In genomic region chr9:33835625-33836260, GRCh38 we compare ENCODE assay signal across 14 cellular contexts. TPM values are rescaled to one million over a fixed set of nuclear protein-coding genes. Genes with fewer than 3 reads are reported as not detected.
DNase-seq lines count a peak whose midpoint lies in the region; ATAC-seq, FAIRE-seq and TF ChIP-seq lines count a peak whose summit lies in the region.
"Had no signal": no experiment of that assay in that cellular context is flagged by ENCODE, and none has a peak within 500 bp of the region (broad histone marks: within the 10 kb centered on the region; RNA-seq: fewer than 3 reads in every experiment).

No MANE protein-coding gene starts in this region.

- no peaks in the 10 kb centered on the region for H3K27me3 ChIP-seq in DOHH2 (ENCODE audit: control insufficient read depth, low read length)
- H3K27me3 ChIP-seq in keratinocyte (ENCODE audit: control insufficient read depth, extremely low read depth, insufficient read depth, low read length): no peaks in the 10 kb centered on the region
- no peaks in the 10 kb centered on the region for H3K27me3 ChIP-seq in foreskin keratinocyte
- H3K27me3 ChIP-seq: dorsolateral prefrontal cortex had no signal

- no peak for DNase-seq in T-helper 17 cell
- no peak for DNase-seq in keratinocyte (ENCODE audit: low read depth, low spot score)
- DNase-seq in DMS 273 (lab: John Stamatoyannopoulos, UW; ENCODE audit: unreplicated experiment): no peak
- no peak for DNase-seq in foreskin keratinocyte
- DNase-seq in inferior parietal cortex (ENCODE audit: extremely low spot score): no peak
- no peak for DNase-seq in KBM-7
- DNase-seq: CD8-positive, alpha-beta memory T cell; dorsolateral prefrontal cortex; left ventricle myocardium superior; NCI-H2081; stimulated activated naive CD4-positive, alpha-beta T cell; T-cell had no signal

- H3F3A ChIP-seq in DOHH2 (ENCODE audit: control insufficient read depth, insufficient read depth): peaks cover 29% of the 10 kb centered on the region

- peak overlapping the region; percentile 39 for H3K4me3 ChIP-seq in DOHH2 (ENCODE audit: low read length)
- H3K4me3 ChIP-seq in keratinocyte (ENCODE audit: control insufficient read depth in 2 of 3, extremely low read depth in 1 of 3, insufficient read depth in 2 of 3, low read depth in 1 of 3, low read length in 3 of 3): no peak overlapping the region
- no peak overlapping the region for H3K4me3 ChIP-seq in skin epidermis
- H3K4me3 ChIP-seq: dorsolateral prefrontal cortex had no signal

- TF ChIP-seq CTCF in DOHH2 (IDR thresholded peaks at IDR 0.05; ENCODE audit: low read depth, low read length, poor library complexity, severe bottlenecking): no peak
- no peak for TF ChIP-seq CTCF in keratinocyte (optimal IDR thresholded peaks at IDR 0.05 in 1 of 3, IDR thresholded peaks at IDR 0.05 in 1 of 3, conservative IDR thresholded peaks at IDR 0.05 in 1 of 3; ENCODE audit: extremely low read depth in 1 of 3, insufficient read depth in 2 of 3, low read length in 3 of 3)
- no peak for TF ChIP-seq CTCF in foreskin keratinocyte (conservative IDR thresholded peaks at IDR 0.05)

- peak overlapping the region; percentile 75 for H3K27ac Mint-ChIP-seq in T-helper 17 cell

- H3K4me3 Mint-ChIP-seq in T-helper 17 cell: no peak overlapping the region
- H3K4me3 Mint-ChIP-seq: T-cell had no signal

- H3K27me3 Mint-ChIP-seq in T-helper 17 cell: no peaks in the 10 kb centered on the region
- H3K27me3 Mint-ChIP-seq: CD8-positive, alpha-beta memory T cell; T-cell had no signal

- peak overlapping the region; percentile 4 for H3K9ac ChIP-seq in keratinocyte (ENCODE audit: control insufficient read depth, extremely low read depth, insufficient read depth, low read length)

- no peaks in the 10 kb centered on the region for H3K36me3 Mint-ChIP-seq in T-helper 17 cell (ENCODE audit: low read depth)
- H3K36me3 Mint-ChIP-seq: T-cell had no signal

- H3K4me1 ChIP-seq in DOHH2 (ENCODE audit: control insufficient read depth, low read length): peaks cover 77% of the 10 kb centered on the region
- H3K4me1 ChIP-seq in keratinocyte (ENCODE audit: control insufficient read depth, extremely low read depth, insufficient read depth, low read length): peaks cover 11% of the 10 kb centered on the region
- peaks cover 4% of the 10 kb centered on the region for H3K4me1 ChIP-seq in foreskin keratinocyte

- peaks cover 32% of the 10 kb centered on the region for H3K4me1 Mint-ChIP-seq in T-helper 17 cell

- no peaks in the 10 kb centered on the region for H3K9me2 ChIP-seq in DOHH2 (replicated peaks; ENCODE audit: control insufficient read depth, low read length)

- H3K79me2 ChIP-seq in DOHH2 (ENCODE audit: control insufficient read depth, low read length) (peaks cover 100% of the 10 kb centered on the region), keratinocyte (ENCODE audit: control insufficient read depth, insufficient read depth, low read length) (peaks cover 94% of the 10 kb centered on the region)

- H3K36me3 ChIP-seq in DOHH2 (ENCODE audit: control insufficient read depth, low read length) (peaks cover 28% of the 10 kb centered on the region), keratinocyte (ENCODE audit: control insufficient read depth in 2 of 2, extremely low read depth in 1 of 2, insufficient read depth in 2 of 2, low read length in 2 of 2) (peaks cover 0 to 2% of the 10 kb centered on the region in 2 experiments)

- H3K4me2 ChIP-seq in DOHH2 (ENCODE audit: low read length): peak overlapping the region; percentile 54
- no peak overlapping the region for H3K4me2 ChIP-seq in keratinocyte (ENCODE audit: control insufficient read depth, extremely low read depth, insufficient read depth, low read depth, low read length)

- in situ Hi-C loops in KBM-7 (cut with MboI; ENCODE audit: low pct_unique_long_range_greater_than_20kb, low sequenced_read_pairs): no loop called here

- no peaks in the 10 kb centered on the region for H3K9me3 ChIP-seq in DOHH2 (ENCODE audit: control insufficient read depth, insufficient read depth, low read length)
- H3K9me3 ChIP-seq in T-helper 17 cell (ENCODE audit: control insufficient read depth, low read length, poor library complexity, severe bottlenecking): no peaks in the 10 kb centered on the region
- no peaks in the 10 kb centered on the region for H3K9me3 ChIP-seq in keratinocyte (ENCODE audit: control insufficient read depth, low read depth, low read length)

- H3K9me1 ChIP-seq in keratinocyte (ENCODE audit: control insufficient read depth, extremely low read depth, insufficient read depth, low read length): no peaks in the 10 kb centered on the region

- no peak for FAIRE-seq in keratinocyte (lab: Jason Lieb, UNC)

- H4K20me1 ChIP-seq in DOHH2 (ENCODE audit: control insufficient read depth, insufficient read depth, low read depth, low read length) (peaks cover 23% of the 10 kb centered on the region), keratinocyte (ENCODE audit: control insufficient read depth, extremely low read depth, insufficient read depth, low read length) (peaks cover 15% of the 10 kb centered on the region)

- no peak overlapping the region for H2AFZ ChIP-seq in keratinocyte (ENCODE audit: control insufficient read depth, low read length)

- ATAC-seq in T-helper 17 cell: no peak
- no peak for ATAC-seq in foreskin keratinocyte
- ATAC-seq: T-cell had no signal

- dilution Hi-C loops in keratinocyte (cut with MboI; ENCODE audit: extremely low pct_ligation_motif_present, low sequenced_read_pairs): no loop called here

- H3K27ac ChIP-seq in DOHH2 (ENCODE audit: low read depth, low read length) (peak overlapping the region; percentile 81), keratinocyte (ENCODE audit: control insufficient read depth, insufficient read depth, low read length) (peak overlapping the region; percentile 44), skin epidermis (peak overlapping the region in 14 of 21 experiments; percentile 1 to 75 (median 32)), foreskin keratinocyte (no peak overlapping the region)

RNA-seq across cellular contexts. Expression of gene UBE2R2, which starts 18.8 kb away (rescaled TPM):
- 10 to 100 TPM; 26.2 to 27.4 TPM for total RNA-seq in T-helper 17 cell
- polyA plus RNA-seq in keratinocyte: 11.5 to 39.7 TPM (median 20.5 TPM) in 3 replicates
- polyA plus RNA-seq in keratinocyte (2011; ENCODE audit: low read depth): 36.0 TPM
- 26.4 and 39.9 TPM in 2 replicates for polyA plus RNA-seq in keratinocyte (2011; cell fraction: cytosol; rRNA removed)
- polyA plus RNA-seq in keratinocyte (2011; cell fraction: nucleus; rRNA removed): 24.6 and 28.7 TPM in 2 replicates
- 35.9 and 60.3 TPM in 2 replicates for polyA plus RNA-seq in keratinocyte (2012; ENCODE audit: low replicate concordance)
- 15.0 to 24.3 TPM (median 18.9 TPM) in 3 replicates for polyA minus RNA-seq in keratinocyte
- polyA minus RNA-seq in keratinocyte (2011; cell fraction: cytosol; rRNA and poly(A)+ RNA removed): 18.6 TPM
- 12.5 and 23.7 TPM in 2 replicates for polyA minus RNA-seq in keratinocyte (2011; cell fraction: nucleus; rRNA and poly(A)+ RNA removed)
- 28.7 and 31.1 TPM in 2 replicates for total RNA-seq in foreskin keratinocyte
- 24.7 and 25.4 TPM in 2 replicates for polyA plus RNA-seq in foreskin keratinocyte

RNA-seq across cellular contexts. Expression of gene PRSS3, which starts 40.4 kb away (rescaled TPM):
- total RNA-seq in T-helper 17 cell (not detected), foreskin keratinocyte (89.9 and 199 TPM in 2 replicates)
- polyA plus RNA-seq in keratinocyte (5.9 to 34.6 TPM (median 9.1 TPM) in 3 replicates), foreskin keratinocyte (127 and 247 TPM in 2 replicates)
- 39.8 TPM for polyA plus RNA-seq in keratinocyte (2011; ENCODE audit: low read depth)
- 9.5 and 14.0 TPM in 2 replicates for polyA plus RNA-seq in keratinocyte (2011; cell fraction: cytosol; rRNA removed)
- polyA plus RNA-seq in keratinocyte (2011; cell fraction: nucleus; rRNA removed): 4.1 and 4.2 TPM in 2 replicates
- 60.7 and 196 TPM in 2 replicates for polyA plus RNA-seq in keratinocyte (2012; ENCODE audit: low replicate concordance)
- polyA minus RNA-seq in keratinocyte: 6.1 to 31.9 TPM (median 9.3 TPM) in 3 replicates
- polyA minus RNA-seq in keratinocyte (2011; cell fraction: cytosol; rRNA and poly(A)+ RNA removed): 5.6 TPM
- 0.74 and 1.5 TPM in 2 replicates for polyA minus RNA-seq in keratinocyte (2011; cell fraction: nucleus; rRNA and poly(A)+ RNA removed)
- total RNA-seq: left ventricle myocardium superior had no signal
- polyA plus RNA-seq: CD8-positive, alpha-beta memory T cell had no signal

Comparison
In these comparisons a context has a peak if more than half of its experiments do, and no peak if none do; other contexts are left out.
1. RNA of gene PRSS3, which starts 40.4 kb away (total RNA-seq): 89.9 to 199 TPM in foreskin keratinocyte; not detected in T-helper 17 cell; every median in the first group is over 10 times any median in the second.